In the genomic region with DNA sequence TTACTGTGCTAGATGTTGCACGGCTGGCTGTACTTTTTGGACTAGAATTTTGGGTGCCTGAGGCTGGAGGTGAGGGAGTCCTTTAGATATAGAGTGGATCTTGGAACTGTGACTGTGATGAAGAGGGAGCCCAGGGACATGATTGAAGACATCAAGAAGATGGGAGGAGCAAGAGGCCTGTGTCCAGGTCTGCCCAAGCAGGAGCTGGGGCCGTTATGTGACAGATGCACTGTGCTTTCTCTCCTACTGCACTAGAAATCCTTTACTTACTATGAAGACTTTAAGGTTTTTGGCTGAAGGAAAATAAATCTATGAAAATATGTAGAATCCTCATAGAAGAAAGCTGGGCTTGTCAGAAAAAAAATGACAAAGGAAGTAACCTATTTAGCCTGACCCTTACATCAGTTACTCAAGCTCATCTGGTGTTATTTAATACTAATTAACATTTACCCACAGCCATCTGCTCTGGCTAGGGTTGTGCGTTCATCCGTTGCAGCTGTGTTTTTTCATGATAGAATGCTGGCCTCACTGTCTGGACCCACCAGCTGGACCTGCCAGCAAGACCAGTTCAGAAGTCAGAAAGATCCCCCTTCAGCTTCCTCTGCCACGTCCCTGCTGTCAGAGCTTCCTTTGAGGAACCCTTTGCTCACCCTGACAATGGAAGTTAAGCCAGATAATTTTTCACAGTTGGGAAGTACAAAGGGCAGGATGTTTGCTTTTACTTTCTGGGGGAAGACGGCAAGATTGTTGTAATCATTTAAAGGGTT, we compare ENCODE assay signal across 13 cellular contexts. TPM values are rescaled to one million over a fixed set of nuclear protein-coding genes. Genes with fewer than 3 reads are reported as not detected.
A peak's percentile ranks its signal among the peaks of the same experiment; 100 is the strongest.
DNase-seq lines count a peak whose midpoint lies in the region; ATAC-seq, FAIRE-seq and TF ChIP-seq lines count a peak whose summit lies in the region.
"Had no signal": no experiment of that assay in that cellular context is flagged by ENCODE, and none has a peak within 500 bp of the region (broad histone marks: within the 10 kb centered on the region; RNA-seq: fewer than 3 reads in every experiment).

No MANE protein-coding gene starts in this region.

- no peaks in the 10 kb centered on the region for H3K9me3 Mint-ChIP-seq in endodermal cell
- H3K9me3 Mint-ChIP-seq in osteocyte (ENCODE audit: unreplicated experiment), result no peaks in the 10 kb centered on the region
- H3K9me3 Mint-ChIP-seq in T-helper 2 cell treated with Interferon-gamma antibody and Interleukin-4, amounts not matched to agents 5 μg/mL and 100 μg/mL, for 36 hours, result no peaks in the 10 kb centered on the region
- H3K9me3 Mint-ChIP-seq: activated naive CD8-positive, alpha-beta T cell treated with anti-CD3 and anti-CD28 coated beads, Interleukin-2, amount 10 ng/mL, durations not matched to agents 7 days and 5 days; GM23338 had no signal

- no peaks in the 10 kb centered on the region for H3K27me3 ChIP-seq in DOHH2 (ENCODE audit: control insufficient read depth, low read length)
- H3K27me3 ChIP-seq in endodermal cell (ENCODE audit: control insufficient read depth, insufficient read depth, low read length, poor library complexity, severe bottlenecking), result no peaks in the 10 kb centered on the region
- H3K27me3 ChIP-seq in pancreas, result no peaks in the 10 kb centered on the region
- H3K27me3 ChIP-seq: spleen had no signal

- TF ChIP-seq CTCF in DOHH2 (IDR thresholded peaks at IDR 0.05; ENCODE audit: low read depth, low read length, poor library complexity, severe bottlenecking), result no peak
- TF ChIP-seq CTCF in endodermal cell (conservative IDR thresholded peaks at IDR 0.05), result no peak
- no peak for TF ChIP-seq CTCF in osteocyte (IDR thresholded peaks at IDR 0.05)
- no peak for TF ChIP-seq CTCF in pancreas (IDR thresholded peaks at IDR 0.05)

- POLR2A ChIA-PET in HEK293T (lab: Yijun Ruan, JAX), result interaction anchor here (0.9 kb wide), 1 partner anchor 14 kb away, joined by 3 read pairs; no protein-coding TSS in a partner anchor

- H3K4me3 ChIP-seq in DOHH2 (ENCODE audit: low read length), result no peak overlapping the region
- H3K4me3 ChIP-seq in endodermal cell (ENCODE audit: low read length), result no peak overlapping the region
- H3K4me3 ChIP-seq in pancreas, result no peak overlapping the region
- H3K4me3 ChIP-seq: GM23338, spleen had no signal

- no peaks in the 10 kb centered on the region for H3K27me3 Mint-ChIP-seq in endodermal cell (ENCODE audit: insufficient read depth)
- H3K27me3 Mint-ChIP-seq in osteocyte (ENCODE audit: unreplicated experiment), result no peaks in the 10 kb centered on the region
- no peaks in the 10 kb centered on the region for H3K27me3 Mint-ChIP-seq in T-helper 2 cell treated with Interferon-gamma antibody and Interleukin-4, amounts not matched to agents 5 μg/mL and 100 μg/mL, for 36 hours (ENCODE audit: low read depth)
- H3K27me3 Mint-ChIP-seq: activated naive CD8-positive, alpha-beta T cell treated with anti-CD3 and anti-CD28 coated beads, Interleukin-2, amount 10 ng/mL, durations not matched to agents 7 days and 5 days had no signal

- H4K20me1 ChIP-seq in DOHH2 (ENCODE audit: control insufficient read depth, insufficient read depth, low read depth, low read length), result no peaks in the 10 kb centered on the region

- no peaks in the 10 kb centered on the region for H3K9me3 ChIP-seq in DOHH2 (ENCODE audit: control insufficient read depth, insufficient read depth, low read length)
- H3K9me3 ChIP-seq in endodermal cell (ENCODE audit: control insufficient read depth, low read length), result no peaks in the 10 kb centered on the region
- no peaks in the 10 kb centered on the region for H3K9me3 ChIP-seq in pancreas
- H3K9me3 ChIP-seq: spleen had no signal

- H3K4me1 Mint-ChIP-seq in endodermal cell, result peaks cover 14% of the 10 kb centered on the region
- peaks cover 6% of the 10 kb centered on the region for H3K4me1 Mint-ChIP-seq in osteocyte (ENCODE audit: unreplicated experiment)
- no peaks in the 10 kb centered on the region for H3K4me1 Mint-ChIP-seq in T-helper 2 cell treated with Interferon-gamma antibody and Interleukin-4, amounts not matched to agents 5 μg/mL and 100 μg/mL, for 36 hours (ENCODE audit: low read depth)
- H3K4me1 Mint-ChIP-seq: activated naive CD8-positive, alpha-beta T cell treated with anti-CD3 and anti-CD28 coated beads, Interleukin-2, amount 10 ng/mL, durations not matched to agents 7 days and 5 days had no signal

- H3K79me2 ChIP-seq in DOHH2 (ENCODE audit: control insufficient read depth, low read length), result no peaks in the 10 kb centered on the region

- no peaks in the 10 kb centered on the region for H3K9me2 ChIP-seq in DOHH2 (replicated peaks; ENCODE audit: control insufficient read depth, low read length)

- 0 out of 2 replicates have a peak, but pooled peaks cover 4% of the 10 kb centered on the region for H3F3A ChIP-seq in DOHH2 (ENCODE audit: control insufficient read depth, insufficient read depth)

- peak overlapping the region; percentile 28 for H3K27ac ChIP-seq in DOHH2 (ENCODE audit: low read depth, low read length)
- peak overlapping the region; percentile 76 for H3K27ac ChIP-seq in endodermal cell (ENCODE audit: low read depth, low read length)
- H3K27ac ChIP-seq in pancreas, result no peak overlapping the region
- H3K27ac ChIP-seq: spleen had no signal

- 80 to 86% methylated on average over 3 to 6 of the region's 6 CpGs for WGBS in endodermal cell (ENCODE audit: insufficient coverage in 1 of 2, insufficient read length in 1 of 2), 2 experiments
- 59 to 66% methylated on average over 6 of the region's 6 CpGs for WGBS in pancreas, 2 donors

- ATAC-seq in pancreas, result no peak
- ATAC-seq: GM23338 had no signal

- H3K36me3 ChIP-seq in DOHH2 (ENCODE audit: control insufficient read depth, low read length) (peaks cover 25% of the 10 kb centered on the region), endodermal cell (ENCODE audit: control insufficient read depth, insufficient read depth, low read length) (peaks cover 29% of the 10 kb centered on the region), pancreas (peaks cover 0 to 9% (median 0%) of the 10 kb centered on the region in 3 donors)

- no peak overlapping the region for H3K9ac ChIP-seq in endodermal cell (ENCODE audit: extremely low read depth, low read length, poor library complexity, severe bottlenecking)

- no peak overlapping the region for H3K4me2 ChIP-seq in DOHH2 (ENCODE audit: low read length)
- H3K4me2 ChIP-seq: GM23338 had no signal

- intact Hi-C loops in pancreas (cut with DNase I), result no loop called here

- H3K4me1 ChIP-seq in DOHH2 (ENCODE audit: control insufficient read depth, low read length), result peaks cover 14% of the 10 kb centered on the region
- H3K4me1 ChIP-seq in endodermal cell (ENCODE audit: control insufficient read depth, insufficient read depth, low read length), result peaks cover 3% of the 10 kb centered on the region
- no peaks in the 10 kb centered on the region for H3K4me1 ChIP-seq in pancreas
- H3K4me1 ChIP-seq: spleen had no signal

- H3K36me3 Mint-ChIP-seq in endodermal cell (ENCODE audit: low read depth) (peaks cover 21% of the 10 kb centered on the region), osteocyte (ENCODE audit: unreplicated experiment) (peaks cover 18% of the 10 kb centered on the region)
- peaks cover 16% of the 10 kb centered on the region for H3K36me3 Mint-ChIP-seq in T-helper 2 cell treated with Interferon-gamma antibody and Interleukin-4, amounts not matched to agents 5 μg/mL and 100 μg/mL, for 36 hours (ENCODE audit: low read depth)

- CTCF ChIA-PET in HEK293T (lab: Yijun Ruan, JAX), result no interaction called here

- FAIRE-seq in pancreas (lab: Jason Lieb, UNC), result no peak

- H3K4me3 Mint-ChIP-seq in endodermal cell (no peak overlapping the region), osteocyte (ENCODE audit: unreplicated experiment) (no peak overlapping the region)
- no peak overlapping the region for H3K4me3 Mint-ChIP-seq in T-helper 2 cell treated with Interferon-gamma antibody and Interleukin-4, amounts not matched to agents 5 μg/mL and 100 μg/mL, for 36 hours
- H3K4me3 Mint-ChIP-seq: activated naive CD8-positive, alpha-beta T cell treated with anti-CD3 and anti-CD28 coated beads, Interleukin-2, amount 10 ng/mL, durations not matched to agents 7 days and 5 days; GM23338 had no signal

- H3K27ac Mint-ChIP-seq in endodermal cell (peak overlapping the region; percentile 11), osteocyte (ENCODE audit: unreplicated experiment) (peak overlapping the region; percentile 5)
- H3K27ac Mint-ChIP-seq in T-helper 2 cell treated with Interferon-gamma antibody and Interleukin-4, amounts not matched to agents 5 μg/mL and 100 μg/mL, for 36 hours, result no peak overlapping the region
- H3K27ac Mint-ChIP-seq: activated naive CD8-positive, alpha-beta T cell treated with anti-CD3 and anti-CD28 coated beads, Interleukin-2, amount 10 ng/mL, durations not matched to agents 7 days and 5 days had no signal

- peak; percentile 71 for DNase-seq in NCI-H446 treated with DMSO at 0.1 percent for 48 hours (lab: John Stamatoyannopoulos, UW)
- no peak for DNase-seq in endodermal cell
- DNase-seq in osteocyte (ENCODE audit: extremely low spot score, unreplicated experiment), result no peak
- DNase-seq in HEK293T (ENCODE audit: extremely low spot score), result no peak
- no peak for DNase-seq in T-helper 2 cell treated with Interferon-gamma antibody and Interleukin-4, amounts not matched to agents 5 μg/mL and 100 μg/mL, for 36 hours (ENCODE audit: low spot score)
- DNase-seq in pancreas, result no peak
- DNase-seq: activated naive CD8-positive, alpha-beta T cell treated with anti-CD3 and anti-CD28 coated beads, Interleukin-2, amount 10 ng/mL, durations not matched to agents 7 days and 5 days; GF-D8; hypothalamus; midbrain; spleen had no signal

TF ChIP-seq in HEK293T, 16 proteins besides CTCF, POLR2A, EP300 and RAD21 (continues in another document):
- no peak for TF ChIP-seq NFRKB (IDR thresholded peaks at IDR 0.05)
- no peak for TF ChIP-seq FOXA1 (IDR thresholded peaks at IDR 0.05)
- TF ChIP-seq, protein P1, sequence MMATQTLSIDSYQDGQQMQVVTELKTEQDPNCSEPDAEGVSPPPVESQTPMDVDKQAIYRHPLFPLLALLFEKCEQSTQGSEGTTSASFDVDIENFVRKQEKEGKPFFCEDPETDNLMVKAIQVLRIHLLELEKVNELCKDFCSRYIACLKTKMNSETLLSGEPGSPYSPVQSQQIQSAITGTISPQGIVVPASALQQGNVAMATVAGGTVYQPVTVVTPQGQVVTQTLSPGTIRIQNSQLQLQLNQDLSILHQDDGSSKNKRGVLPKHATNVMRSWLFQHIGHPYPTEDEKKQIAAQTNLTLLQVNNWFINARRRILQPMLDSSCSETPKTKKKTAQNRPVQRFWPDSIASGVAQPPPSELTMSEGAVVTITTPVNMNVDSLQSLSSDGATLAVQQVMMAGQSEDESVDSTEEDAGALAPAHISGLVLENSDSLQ (IDR thresholded peaks at IDR 0.05), result no peak
- TF ChIP-seq TARDBP (IDR thresholded peaks at IDR 0.05), result no peak
- TF ChIP-seq ZNF384 (IDR thresholded peaks at IDR 0.05), result no peak

RNA-seq across cellular contexts. Expression of a gene that starts 16.7 kb away (rescaled TPM):
- 10 to 100 TPM; 71.5 to 79.8 TPM for total RNA-seq in endodermal cell
- 80.9 TPM for polyA plus RNA-seq in endodermal cell (2013, experiment 1 of 2)
- polyA plus RNA-seq in endodermal cell (2013, experiment 2 of 2), result 71.0 TPM
- total RNA-seq in osteocyte, result 61.4 and 68.6 TPM in 2 replicates
- 10 to 100 TPM; 12.6 to 30.3 (median 24.9) TPM for total RNA-seq in pancreas
- polyA plus RNA-seq in pancreas, result 10 to 100 TPM; 10.9 to 22.5 TPM

RNA-seq across cellular contexts. Expression of a gene that starts 35.5 kb away (rescaled TPM):
- total RNA-seq in endodermal cell, result 10 to 100 TPM; 64.2 to 88.5 TPM
- polyA plus RNA-seq in endodermal cell (2013, experiment 1 of 2), result 43.2 TPM
- 37.8 TPM for polyA plus RNA-seq in endodermal cell (2013, experiment 2 of 2)
- 39.9 and 41.0 TPM in 2 replicates for total RNA-seq in osteocyte
- total RNA-seq in pancreas, result 10 to 100 TPM; 22.9 to 40.4 (median 25.7) TPM
- 10 to 100 TPM; 24.5 to 34.5 TPM for polyA plus RNA-seq in pancreas

Comparison
In these comparisons a context has a peak if more than half of its experiments do, and no peak if none do; other contexts are left out.
1. H3K27ac ChIP-seq: peak in DOHH2 (single experiment) and endodermal cell (single experiment); none in pancreas (0 of 4).